Comparison of ENCODE assay signal across 8 cellular contexts in genomic region chr17:1485748-1486376, GRCh38. TPM values are rescaled to one million over a fixed set of nuclear protein-coding genes. Genes with fewer than 3 reads are reported as not detected.
DNase-seq lines count a peak whose midpoint lies in the region; ATAC-seq and TF ChIP-seq lines count a peak whose summit lies in the region.

No MANE protein-coding gene starts in this region.

- no peak for TF ChIP-seq EP300 in esophagus muscularis mucosa (IDR thresholded peaks at IDR 0.05)

- no peak for TF ChIP-seq POLR2A in esophagus muscularis mucosa (IDR thresholded peaks at IDR 0.05; ENCODE audit: low read depth)

- H3K27ac Mint-ChIP-seq in activated T-cell treated with anti-CD3 and anti-CD28 coated beads, Interleukin-2, amount 50 U/mL, for 24 hours: no peak overlapping the region
- peak overlapping the region in 1 of 2 donors; percentile 90 for H3K27ac Mint-ChIP-seq in natural killer cell
- H3K27ac Mint-ChIP-seq in type B pancreatic cell: no peak overlapping the region

- ATAC-seq in GM19035 (IDR thresholded peaks at IDR 0.05; ENCODE audit: unreplicated experiment) (peak; percentile 34), natural killer cell (peak; percentile 50 to 65 (median 55))

- peaks cover 6% of the 10 kb centered on the region for H3K36me3 Mint-ChIP-seq in activated T-cell treated with anti-CD3 and anti-CD28 coated beads, Interleukin-2, amount 50 U/mL, for 24 hours (ENCODE audit: low read depth)
- H3K36me3 Mint-ChIP-seq in natural killer cell (no peaks in the 10 kb centered on the region), type B pancreatic cell (peaks cover 4% of the 10 kb centered on the region)

- intact Hi-C loops in esophagus muscularis mucosa (cut with DNase I): no loop called here
- intact Hi-C loops in natural killer cell (cut with micrococcal nuclease): no loop called here

- TF ChIP-seq CTCF in 22Rv1 (IDR thresholded peaks at IDR 0.05) (no peak), esophagus muscularis mucosa (IDR thresholded peaks at IDR 0.05) (no peak), natural killer cell (IDR thresholded peaks at IDR 0.05) (no peak), type B pancreatic cell (conservative IDR thresholded peaks at IDR 0.05) (no peak)

- DNase-seq in NCI-H2171 treated with DMSO at 0.1 percent for 48 hours (lab: John Stamatoyannopoulos, UW) (peak; percentile 33), esophagus muscularis mucosa (ENCODE audit: extremely low spot score) (no peak), natural killer cell (peak; percentile 55), type B pancreatic cell (ENCODE audit: extremely low spot score, unreplicated experiment) (no peak), NCI-H510A treated with DMSO at 0.1 percent for 48 hours (lab: John Stamatoyannopoulos, UW) (no peak)
- peak; percentile 79 for DNase-seq in activated T-cell treated with anti-CD3 and anti-CD28 coated beads, Interleukin-2, amount 50 U/mL, for 24 hours

- H3K9me3 Mint-ChIP-seq in activated T-cell treated with anti-CD3 and anti-CD28 coated beads, Interleukin-2, amount 50 U/mL, for 24 hours: no peaks in the 10 kb centered on the region
- H3K9me3 Mint-ChIP-seq in natural killer cell (no peaks in the 10 kb centered on the region), type B pancreatic cell (no peaks in the 10 kb centered on the region)

- H3K4me3 Mint-ChIP-seq in activated T-cell treated with anti-CD3 and anti-CD28 coated beads, Interleukin-2, amount 50 U/mL, for 24 hours: peak overlapping the region; percentile 67
- H3K4me3 Mint-ChIP-seq in natural killer cell (no peak overlapping the region), type B pancreatic cell (peak overlapping the region; percentile 84)

- H3K9me3 ChIP-seq in esophagus muscularis mucosa: no peaks in the 10 kb centered on the region

- H3K36me3 ChIP-seq in esophagus muscularis mucosa: peaks cover 15 to 34% (median 32%) of the 10 kb centered on the region in 4 donors

- peak overlapping the region; percentile 83 to 93 (median 87) for H3K4me3 ChIP-seq in esophagus muscularis mucosa

- no peaks in the 10 kb centered on the region for H3K27me3 Mint-ChIP-seq in activated T-cell treated with anti-CD3 and anti-CD28 coated beads, Interleukin-2, amount 50 U/mL, for 24 hours
- H3K27me3 Mint-ChIP-seq in natural killer cell (ENCODE audit: low read depth in 2 of 2) (peaks cover 6 to 16% of the 10 kb centered on the region in 2 donors), type B pancreatic cell (no peaks in the 10 kb centered on the region)

- no peaks in the 10 kb centered on the region for H3K27me3 ChIP-seq in esophagus muscularis mucosa

- WGBS in esophagus muscularis mucosa: 4% methylated on average over 36 of the region's 80 CpGs

- peaks cover 32% of the 10 kb centered on the region for H3K4me1 Mint-ChIP-seq in activated T-cell treated with anti-CD3 and anti-CD28 coated beads, Interleukin-2, amount 50 U/mL, for 24 hours (ENCODE audit: low read depth)
- H3K4me1 Mint-ChIP-seq in natural killer cell (peaks cover 0 to 22% of the 10 kb centered on the region in 2 donors), type B pancreatic cell (ENCODE audit: unreplicated experiment) (peaks cover 12% of the 10 kb centered on the region)

- H3K27ac ChIP-seq in 22Rv1: peak overlapping the region; percentile 96
- peak overlapping the region; percentile 96 to 99 (median 97) for H3K27ac ChIP-seq in esophagus muscularis mucosa (replicated peaks in 1 of 4)

- H3K4me1 ChIP-seq in esophagus muscularis mucosa: peaks cover 74 to 93% (median 90%) of the 10 kb centered on the region in 4 donors

RNA-seq across cellular contexts. Expression of gene MYO1C, which starts 6.6 kb away (rescaled TPM):
- total RNA-seq in esophagus muscularis mucosa (100 to 1,000 TPM; 248 to 444 (median 347) TPM), natural killer cell (10 to 100 TPM in 2 of 3 donors, 1 to 10 TPM in 1; 4.0 to 39.6 (median 24.0) TPM), type B pancreatic cell (ENCODE audit: low replicate concordance) (73.6 and 132 TPM in 2 replicates)

RNA-seq across cellular contexts. Expression of gene CRK, which starts 29.8 kb away (rescaled TPM):
- 100 to 1,000 TPM in 1 of 4 donors, 10 to 100 TPM in 3; 59.8 to 102 (median 75.7) TPM for total RNA-seq in esophagus muscularis mucosa
- total RNA-seq in natural killer cell: 10 to 100 TPM; 15.9 to 19.6 (median 16.7) TPM
- total RNA-seq in type B pancreatic cell (ENCODE audit: low replicate concordance): 49.5 and 53.6 TPM in 2 replicates

RNA-seq across cellular contexts. Expression of gene INPP5K, which starts 30.6 kb away (rescaled TPM):
- total RNA-seq in esophagus muscularis mucosa: 10 to 100 TPM; 62.0 to 89.3 (median 76.1) TPM
- total RNA-seq in natural killer cell: 100 to 1,000 TPM; 278 to 317 (median 292) TPM
- total RNA-seq in type B pancreatic cell (ENCODE audit: low replicate concordance): 21.2 and 29.7 TPM in 2 replicates

Comparison
In these comparisons a context has a peak if more than half of its experiments do, and no peak if none do; other contexts are left out.
1. DNase-seq: peak in NCI-H2171 treated with DMSO at 0.1 percent for 48 hours (single experiment), activated T-cell treated with anti-CD3 and anti-CD28 coated beads, Interleukin-2, amount 50 U/mL, for 24 hours (single experiment) and natural killer cell (single experiment); none in esophagus muscularis mucosa (single experiment), type B pancreatic cell (single experiment) and NCI-H510A treated with DMSO at 0.1 percent for 48 hours (single experiment).